8 cellular contexts compared by ENCODE assay signal in the genomic region with DNA sequence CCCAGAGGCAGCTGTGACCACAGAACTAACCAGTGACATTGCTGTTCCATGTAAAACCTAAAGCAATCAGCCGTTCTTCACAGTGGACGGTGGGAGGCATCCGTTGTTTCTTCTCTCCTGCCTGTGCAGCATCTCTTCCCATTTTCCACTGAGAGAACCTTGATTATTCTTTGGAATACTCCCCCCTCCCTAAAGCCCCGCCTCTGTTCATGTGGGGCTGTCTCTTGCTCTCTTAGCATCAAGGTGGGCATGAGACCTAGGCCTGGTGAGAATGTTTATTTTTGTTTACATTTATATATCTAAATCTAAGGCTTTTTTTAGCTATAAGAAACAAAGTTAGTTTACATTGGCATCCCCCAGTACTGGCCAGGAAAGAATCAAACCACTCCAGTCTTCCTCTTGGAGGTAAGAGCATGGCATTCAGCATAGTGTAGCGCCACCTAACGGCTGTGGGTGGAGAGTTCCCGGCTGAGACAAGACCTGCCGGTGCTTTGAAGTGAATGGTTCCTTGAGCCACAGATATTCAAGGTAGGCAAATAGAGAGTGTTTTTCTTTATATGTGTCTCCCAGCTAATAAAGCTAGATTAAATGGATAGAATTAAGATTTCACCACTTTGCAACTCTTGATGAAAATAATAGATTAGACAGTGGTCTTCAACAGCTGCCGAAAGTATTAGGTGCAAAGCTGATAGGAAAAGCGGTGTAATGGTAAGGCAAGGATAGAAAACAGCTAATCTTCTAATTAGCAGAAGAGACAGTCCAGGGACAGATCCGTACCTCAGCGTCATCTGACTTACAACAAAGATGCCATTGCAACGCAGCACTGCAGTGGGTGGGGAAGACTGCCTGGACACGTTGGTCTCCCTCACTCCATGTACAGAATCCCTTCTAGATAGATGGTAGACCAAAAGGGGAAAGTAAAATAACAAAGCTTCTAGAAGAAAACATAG.
DNase-seq lines count a peak whose midpoint lies in the region; ATAC-seq and TF ChIP-seq lines count a peak whose summit lies in the region.

No MANE protein-coding gene starts in this region.

- no peaks in the 10 kb centered on the region for H3K9me3 ChIP-seq in Peyer's patch

- DNase-seq in NCI-H524 (lab: John Stamatoyannopoulos, UW): peak; percentile 42 to 77
- no peak for DNase-seq in NCI-H524 treated with DMSO at 0.1 percent for 48 hours (lab: John Stamatoyannopoulos, UW)
- peak; percentile 81 for DNase-seq in HuH-7 (ENCODE audit: low spot score)
- DNase-seq in Peyer's patch: peak in 2 of 3 donors; percentile 59 to 67
- DNase-seq in choroid plexus epithelial cell (ENCODE audit: low read depth): peak; percentile 92
- peak; percentile 91 for DNase-seq in left kidney (ENCODE audit: low read depth, low spot score)
- DNase-seq in substantia nigra (lab: John Stamatoyannopoulos, UW): peak in 35 of 49 donors; percentile 2 to 75 (median 39)

- H3K36me3 ChIP-seq in Peyer's patch: peaks cover 0 to 22% (median 0%) of the 10 kb centered on the region in 3 donors

- no peak overlapping the region for H3K27ac ChIP-seq in Peyer's patch
- H3K27ac ChIP-seq in substantia nigra (ENCODE audit: low read depth, low read length, poor library complexity, severe bottlenecking): no peak overlapping the region

- TF ChIP-seq CTCF in Peyer's patch (IDR thresholded peaks at IDR 0.05) (peak in 5 of 6 experiments; percentile 22 to 68 (median 53)), choroid plexus epithelial cell (conservative IDR thresholded peaks at IDR 0.05; ENCODE audit: low read depth, low read length) (peak; percentile 96)

- H3K4me3 ChIP-seq in Peyer's patch: no peak overlapping the region
- no peak overlapping the region for H3K4me3 ChIP-seq in choroid plexus epithelial cell (ENCODE audit: low read depth, low read length)

- ATAC-seq in GM18520 (IDR thresholded peaks at IDR 0.05; ENCODE audit: unreplicated experiment): no peak

- H3K4me1 ChIP-seq in Peyer's patch: no peaks in the 10 kb centered on the region

- no peaks in the 10 kb centered on the region for H3K27me3 ChIP-seq in Peyer's patch

- TF ChIP-seq POLR2A in Peyer's patch (IDR thresholded peaks at IDR 0.05): no peak
